ENCODE assay signal across 10 cellular contexts in the genomic region with DNA sequence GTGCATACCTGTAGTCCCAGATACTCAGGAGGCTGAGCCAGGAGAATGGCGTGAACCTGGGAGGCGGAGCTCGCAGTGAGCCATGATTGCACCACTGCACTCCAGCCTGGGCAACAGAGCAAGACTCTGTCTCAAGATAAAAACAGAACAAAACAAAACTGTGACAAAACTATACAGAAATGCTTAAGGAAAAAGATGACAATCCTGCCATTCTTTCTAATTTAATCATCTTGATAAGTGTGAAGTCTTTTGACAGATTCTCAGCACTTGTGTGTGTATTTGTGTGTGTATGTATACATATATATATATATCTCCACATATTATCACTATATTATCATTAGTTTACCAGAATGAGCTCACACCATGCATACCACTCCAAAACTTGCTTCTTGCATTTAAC. TPM values are rescaled to one million over a fixed set of nuclear protein-coding genes. Genes with fewer than 3 reads are reported as not detected.
"Had no signal": no experiment of that assay in that cellular context is flagged by ENCODE, and none has a peak within 500 bp of the region (broad histone marks: within the 10 kb centered on the region; RNA-seq: fewer than 3 reads in every experiment).

No MANE protein-coding gene starts in this region.

- ATAC-seq: HepG2, K562 had no signal

- H3K4me2 ChIP-seq: KMS-11 had no signal

- H3K4me3 ChIP-seq: K562 had no signal

- H3K9ac ChIP-seq: KMS-11 had no signal

- DNase-seq: KBM-7, KG1 had no signal

- H3K27ac ChIP-seq: HL-60, KMS-11 had no signal

RNA-seq across cellular contexts. Expression of gene HTR2A, which starts 12.3 kb away (rescaled TPM):
- total RNA-seq: HepG2, HT-29, HT1080, IMR-90, K562 had no signal
- polyA plus RNA-seq: HepG2, IgD-negative memory B cell, K562 had no signal
